ENCODE assay signal across 8 cellular contexts in genomic region chr4:83456184-83456501, GRCh38. TPM values are rescaled to one million over a fixed set of nuclear protein-coding genes. Genes with fewer than 3 reads are reported as not detected.
A peak's percentile ranks its signal among the peaks of the same experiment; 100 is the strongest.
DNase-seq lines count a peak whose midpoint lies in the region; ATAC-seq, FAIRE-seq and TF ChIP-seq lines count a peak whose summit lies in the region.

No MANE protein-coding gene starts in this region.

- no peaks in the 10 kb centered on the region for H3K4me1 ChIP-seq in BE2C
- H3K4me1 ChIP-seq in ectodermal cell (ENCODE audit: control insufficient read depth, insufficient read depth, low read length): no peaks in the 10 kb centered on the region

- H3K4me3 ChIP-seq in BE2C (ENCODE audit: low read depth, low read length) (peak overlapping the region; percentile 99), NB4 (ENCODE audit: low read depth, low read length) (peak overlapping the region; percentile 90), ectodermal cell (ENCODE audit: insufficient read depth, low read depth, low read length) (peak overlapping the region; percentile 94)

- H3K27me3 ChIP-seq in BE2C (no peaks in the 10 kb centered on the region), ectodermal cell (ENCODE audit: control insufficient read depth, insufficient read depth, low read length, poor library complexity, severe bottlenecking) (no peaks in the 10 kb centered on the region)

- FAIRE-seq in GM12892 (lab: Jason Lieb, UNC): no peak

- H3K36me3 ChIP-seq in BE2C: peaks cover 26% of the 10 kb centered on the region
- peaks cover 11% of the 10 kb centered on the region for H3K36me3 ChIP-seq in ectodermal cell (ENCODE audit: control insufficient read depth, insufficient read depth, low read length)

- peak overlapping the region; percentile 97 for H3K4me3 Mint-ChIP-seq in natural killer cell treated with Interleukin-12 subunit alpha and Interleukin-12 subunit beta and Interleukin-15 and Interleukin-18, amount 100 ng/mL, for 72 hours

- DNase-seq in BE2C (no peak), NB4 (ENCODE audit: low read depth) (no peak), GM12892 (ENCODE audit: insufficient read length) (no peak), NCI-H2107 treated with DMSO at 0.1 percent for 48 hours (lab: John Stamatoyannopoulos, UW; ENCODE audit: unreplicated experiment) (no peak), NCI-H345 (lab: John Stamatoyannopoulos, UW) (no peak)
- DNase-seq in natural killer cell treated with Interleukin-12 subunit alpha and Interleukin-12 subunit beta and Interleukin-15 and Interleukin-18, amount 100 ng/mL, for 72 hours (ENCODE audit: low spot score): no peak

- TF ChIP-seq POLR2A in NB4 (IDR thresholded peaks at IDR 0.05; ENCODE audit: extremely low read depth, insufficient read length) (no peak), GM12892 (IDR thresholded peaks at IDR 0.05; ENCODE audit: low read depth, low read length) (no peak)

- H3K27me3 Mint-ChIP-seq in natural killer cell treated with Interleukin-12 subunit alpha and Interleukin-12 subunit beta and Interleukin-15 and Interleukin-18, amount 100 ng/mL, for 72 hours: no peaks in the 10 kb centered on the region

- H3K9me3 ChIP-seq in BE2C (no peaks in the 10 kb centered on the region), ectodermal cell (ENCODE audit: control insufficient read depth, low read length) (no peaks in the 10 kb centered on the region)

- peaks cover 28 to 41% of the 10 kb centered on the region in 2 donors for H3K4me1 Mint-ChIP-seq in natural killer cell treated with Interleukin-12 subunit alpha and Interleukin-12 subunit beta and Interleukin-15 and Interleukin-18, amount 100 ng/mL, for 72 hours (ENCODE audit: low read depth in 2 of 2)

- no peak for TF ChIP-seq CTCF in BE2C (IDR thresholded peaks at IDR 0.05; ENCODE audit: low read depth, low read length)
- no peak for TF ChIP-seq CTCF in NB4 (IDR thresholded peaks at IDR 0.05; ENCODE audit: low read depth, low read length)

- peaks cover 17% of the 10 kb centered on the region for H3K36me3 Mint-ChIP-seq in natural killer cell treated with Interleukin-12 subunit alpha and Interleukin-12 subunit beta and Interleukin-15 and Interleukin-18, amount 100 ng/mL, for 72 hours

- peak overlapping the region; percentile 93 to 99 for H3K27ac Mint-ChIP-seq in natural killer cell treated with Interleukin-12 subunit alpha and Interleukin-12 subunit beta and Interleukin-15 and Interleukin-18, amount 100 ng/mL, for 72 hours

- no peaks in the 10 kb centered on the region for H3K9me3 Mint-ChIP-seq in natural killer cell treated with Interleukin-12 subunit alpha and Interleukin-12 subunit beta and Interleukin-15 and Interleukin-18, amount 100 ng/mL, for 72 hours

- WGBS in ectodermal cell, 2 experiments: 0 to 3% methylated on average over 7 of the region's 7 CpGs

- no peak for ATAC-seq in natural killer cell treated with Interleukin-12 subunit alpha and Interleukin-12 subunit beta and Interleukin-15 and Interleukin-18, amount 100 ng/mL, for 72 hours
- ATAC-seq in GM19463 (IDR thresholded peaks at IDR 0.05; ENCODE audit: unreplicated experiment): no peak

- H3K27ac ChIP-seq in ectodermal cell (ENCODE audit: insufficient read depth, low read depth, low read length, poor library complexity, severe bottlenecking): peak overlapping the region; percentile 28

RNA-seq across cellular contexts. Expression of gene MRPS18C, which starts 0.3 kb away (rescaled TPM):
- polyA plus RNA-seq in BE2C (2012; ENCODE audit: insufficient read depth, insufficient read length, low read depth): 127 TPM
- polyA plus RNA-seq in ectodermal cell (2013, experiment 1 of 4): 55.4 TPM
- 55.2 TPM for polyA plus RNA-seq in ectodermal cell (2013, experiment 2 of 4)
- 55.9 TPM for polyA plus RNA-seq in ectodermal cell (2013, experiment 3 of 4)
- 70.6 TPM for polyA plus RNA-seq in ectodermal cell (2013, experiment 4 of 4)
- total RNA-seq in natural killer cell treated with Interleukin-12 subunit alpha and Interleukin-12 subunit beta and Interleukin-15 and Interleukin-18, amount 100 ng/mL, for 72 hours: 10 to 100 TPM; 44.4 to 44.7 TPM
- polyA plus RNA-seq in GM12892 (2012; ENCODE audit: missing spikeins): 47.3 TPM

RNA-seq across cellular contexts. Expression of gene HELQ, which starts 0.5 kb away (rescaled TPM):
- polyA plus RNA-seq in BE2C (2012; ENCODE audit: insufficient read depth, insufficient read length, low read depth): 6.7 TPM
- polyA plus RNA-seq in ectodermal cell (2013, experiment 1 of 4): 13.0 TPM
- 14.1 TPM for polyA plus RNA-seq in ectodermal cell (2013, experiment 2 of 4)
- 9.9 TPM for polyA plus RNA-seq in ectodermal cell (2013, experiment 3 of 4)
- 10.8 TPM for polyA plus RNA-seq in ectodermal cell (2013, experiment 4 of 4)
- total RNA-seq in natural killer cell treated with Interleukin-12 subunit alpha and Interleukin-12 subunit beta and Interleukin-15 and Interleukin-18, amount 100 ng/mL, for 72 hours: 10 to 100 TPM; 12.7 to 18.9 TPM
- polyA plus RNA-seq in GM12892 (2012; ENCODE audit: missing spikeins): 8.0 TPM

RNA-seq across cellular contexts. Expression of gene ABRAXAS1, which starts 28.8 kb away (rescaled TPM):
- 2.7 TPM for polyA plus RNA-seq in BE2C (2012; ENCODE audit: insufficient read depth, insufficient read length, low read depth)
- 45.7 TPM for polyA plus RNA-seq in ectodermal cell (2013, experiment 1 of 4)
- polyA plus RNA-seq in ectodermal cell (2013, experiment 2 of 4): 51.5 TPM
- 42.5 TPM for polyA plus RNA-seq in ectodermal cell (2013, experiment 3 of 4)
- polyA plus RNA-seq in ectodermal cell (2013, experiment 4 of 4): 50.3 TPM
- total RNA-seq in natural killer cell treated with Interleukin-12 subunit alpha and Interleukin-12 subunit beta and Interleukin-15 and Interleukin-18, amount 100 ng/mL, for 72 hours: 1 to 10 TPM; 5.6 to 8.5 TPM
- polyA plus RNA-seq in GM12892 (2012; ENCODE audit: missing spikeins): 11.7 TPM
